27 cellular contexts compared by ENCODE assay signal in genomic region chr17:75919611-75920010, GRCh38.
"Had no signal": no experiment of that assay in that cellular context is flagged by ENCODE, and none has a peak within 500 bp of the region (broad histone marks: within the 10 kb centered on the region; RNA-seq: fewer than 3 reads in every experiment).

No MANE protein-coding gene starts in this region.

- DNase-seq: activated CD4-positive, alpha-beta T cell treated with anti-CD3 and anti-CD28 coated beads for 36 hours; activated CD4-positive, alpha-beta T cell treated with anti-CD3 and anti-CD28 coated beads, Interleukin-2, amount 10 ng/mL, durations not matched to agents 7 days and 5 days; activated CD4-positive, alpha-beta T cell treated with anti-CD3 and anti-CD28 coated beads, Interleukin-2, amount 50 U/mL, for 48 hours; activated CD8-positive, alpha-beta T cell treated with anti-CD3 and anti-CD28 coated beads, Interleukin-2, amount 10 ng/mL, durations not matched to agents 7 days and 5 days; activated gamma-delta T cell treated with Interleukin-2 at 50 U/mL for 16 hours; activated naive CD4-positive, alpha-beta T cell treated with anti-CD3 and anti-CD28 coated beads for 36 hours; activated T-cell treated with anti-CD3 and anti-CD28 coated beads, Interleukin-2, amount 50 U/mL, for 24 hours; adrenal gland; body of pancreas; Kasumi-1; MG63; NCI-H1048; NCI-H1105 treated with DMSO at 0.1 percent for 48 hours; NCI-H1436; NCI-H1694; NCI-H1930; NCI-H345; NCI-H524 treated with DMSO at 0.1 percent for 48 hours; Right ventricle myocardium superior; SW 1271; T-helper 1 cell; T1000 had no signal

- H3K4me1 ChIP-seq: adrenal gland, body of pancreas, breast epithelium had no signal

- H3K36me3 ChIP-seq: adrenal gland, breast epithelium had no signal

- H3K27ac ChIP-seq: adrenal gland, body of pancreas, breast epithelium had no signal

- H3K9me3 ChIP-seq: adrenal gland, body of pancreas, breast epithelium, MG63 had no signal

- H3K27me3 Mint-ChIP-seq: activated CD4-positive, alpha-beta T cell treated with anti-CD3 and anti-CD28 coated beads for 36 hours; activated CD4-positive, alpha-beta T cell treated with anti-CD3 and anti-CD28 coated beads, Interleukin-2, amount 10 ng/mL, durations not matched to agents 7 days and 5 days; activated T-cell treated with anti-CD3 and anti-CD28 coated beads, Interleukin-2, amount 50 U/mL, for 24 hours had no signal

- ATAC-seq: activated CD4-positive, alpha-beta T cell treated with anti-CD3 and anti-CD28 coated beads for 36 hours; activated CD4-positive, CD25-positive, alpha-beta regulatory T cell treated with anti-CD3 and anti-CD28 coated beads, Interleukin-2, amount 50 U/mL, for 24 hours; activated CD8-positive, alpha-beta T cell treated with anti-CD3 and anti-CD28 coated beads, Interleukin-2, amount 10 ng/mL, durations not matched to agents 7 days and 5 days; activated naive CD4-positive, alpha-beta T cell treated with anti-CD3 and anti-CD28 coated beads, Interleukin-2, amount 50 U/mL, for 72 hours; body of pancreas; Panc1 had no signal

- H3K9me3 Mint-ChIP-seq: activated CD4-positive, alpha-beta T cell treated with anti-CD3 and anti-CD28 coated beads, Interleukin-2, amount 10 ng/mL, durations not matched to agents 7 days and 5 days; activated naive CD4-positive, alpha-beta T cell treated with anti-CD3 and anti-CD28 coated beads for 36 hours; activated naive CD4-positive, alpha-beta T cell treated with anti-CD3 and anti-CD28 coated beads, Interleukin-2, amount 50 U/mL, for 72 hours; activated T-cell treated with anti-CD3 and anti-CD28 coated beads, Interleukin-2, amount 50 U/mL, for 24 hours; activated T-helper 2 cell treated with anti-CD3 and anti-CD28 coated beads, Interferon-gamma antibody, Interleukin-2, Interleukin-4, amounts not matched to agents 10 μg/mL and 5 μg/mL and 100 μg/mL, durations not matched to agents 14 hours and 24 hours and 36 hours had no signal

- H3K27ac Mint-ChIP-seq: activated CD4-positive, alpha-beta T cell treated with anti-CD3 and anti-CD28 coated beads for 36 hours; activated CD4-positive, alpha-beta T cell treated with anti-CD3 and anti-CD28 coated beads, Interleukin-2, amount 10 ng/mL, durations not matched to agents 7 days and 5 days; activated CD8-positive, alpha-beta T cell treated with anti-CD3 and anti-CD28 coated beads, Interleukin-2, amount 10 ng/mL, durations not matched to agents 7 days and 5 days; activated naive CD4-positive, alpha-beta T cell treated with anti-CD3 and anti-CD28 coated beads for 36 hours; activated naive CD4-positive, alpha-beta T cell treated with anti-CD3 and anti-CD28 coated beads, Interleukin-2, amount 50 U/mL, for 72 hours; activated T-cell treated with anti-CD3 and anti-CD28 coated beads, Interleukin-2, amount 50 U/mL, for 24 hours; activated T-helper 2 cell treated with anti-CD3 and anti-CD28 coated beads, Interferon-gamma antibody, Interleukin-2, Interleukin-4, amounts not matched to agents 10 μg/mL and 5 μg/mL and 100 μg/mL, durations not matched to agents 14 hours and 24 hours and 36 hours had no signal

- H3K27me3 ChIP-seq: adrenal gland, body of pancreas, breast epithelium, MG63 had no signal

- H3K4me3 Mint-ChIP-seq: activated CD4-positive, alpha-beta T cell treated with anti-CD3 and anti-CD28 coated beads for 36 hours; activated CD4-positive, alpha-beta T cell treated with anti-CD3 and anti-CD28 coated beads, Interleukin-2, amount 10 ng/mL, durations not matched to agents 7 days and 5 days; activated CD8-positive, alpha-beta T cell treated with anti-CD3 and anti-CD28 coated beads, Interleukin-2, amount 10 ng/mL, durations not matched to agents 7 days and 5 days; activated naive CD4-positive, alpha-beta T cell treated with anti-CD3 and anti-CD28 coated beads for 36 hours; activated T-cell treated with anti-CD3 and anti-CD28 coated beads, Interleukin-2, amount 50 U/mL, for 24 hours had no signal

- H3K4me3 ChIP-seq: adrenal gland, body of pancreas, breast epithelium, MG63 had no signal

- H3K36me3 Mint-ChIP-seq: activated naive CD4-positive, alpha-beta T cell treated with anti-CD3 and anti-CD28 coated beads, Interleukin-2, amount 50 U/mL, for 72 hours had no signal
